Comparison of ENCODE assay signal across 34 cellular contexts in genomic region chr18:33934258-33934657, GRCh38.
"Had no signal": no experiment of that assay in that cellular context is flagged by ENCODE, and none has a peak within 500 bp of the region (broad histone marks: within the 10 kb centered on the region; RNA-seq: fewer than 3 reads in every experiment).

No MANE protein-coding gene starts in this region.

- H3K4me3 ChIP-seq: MG63 had no signal

- DNase-seq: Kasumi-1, KG1, MG63, MM.1S, MV-4-11, NCI-H1048, NCI-H1092, NCI-H1092 treated with DMSO at 0.1 percent for 48 hours, NCI-H1105, NCI-H1105 treated with DMSO at 0.1 percent for 48 hours, NCI-H1417, NCI-H1417 treated with DMSO at 0.1 percent for 48 hours, NCI-H1436, NCI-H1436 treated with DMSO at 0.1 percent for 48 hours, NCI-H146, NCI-H1694, NCI-H1694 treated with DMSO at 0.1 percent for 48 hours, NCI-H187, NCI-H187 treated with DMSO at 0.1 percent for 48 hours, NCI-H1930, NCI-H2029, NCI-H2029 treated with DMSO at 0.1 percent for 48 hours, NCI-H2081, NCI-H2081 treated with DMSO at 0.1 percent for 48 hours, NCI-H2107, NCI-H2171, NCI-H2171 treated with DMSO at 0.1 percent for 48 hours, NCI-H2227 treated with DMSO at 0.1 percent for 48 hours, NCI-H226, NCI-H345, NCI-H446, NCI-H446 treated with DMSO at 0.1 percent for 48 hours, NCI-H510A had no signal

- H3K27ac ChIP-seq: KMS-11 had no signal

- H3K36me3 ChIP-seq: MG63 had no signal

- H3K4me2 ChIP-seq: KMS-11 had no signal

- H3K27me3 ChIP-seq: MG63 had no signal

- H3K9ac ChIP-seq: KMS-11 had no signal

- H3K9me3 ChIP-seq: MG63 had no signal
